Comparison of ENCODE assay signal across 8 cellular contexts in genomic region chr14:39231751-39232553, GRCh38. TPM values are rescaled to one million over a fixed set of nuclear protein-coding genes. Genes with fewer than 3 reads are reported as not detected.
DNase-seq lines count a peak whose midpoint lies in the region; ATAC-seq, FAIRE-seq and TF ChIP-seq lines count a peak whose summit lies in the region.
"Not testable (repeated sequence)": the region's sequence is repeated elsewhere in the genome, so short reads cannot be mapped to it uniquely, and the experiment has no call there.

No MANE protein-coding gene starts in this region.

- H3K4me3 Mint-ChIP-seq in T-helper 2 cell treated with Interferon-gamma antibody and Interleukin-4, amounts not matched to agents 5 μg/mL and 100 μg/mL, for 36 hours, result peak overlapping the region; percentile 17
- not testable (repeated sequence) for H3K4me3 Mint-ChIP-seq in stimulated activated naive B cell treated with anti-CD40 and anti-IgM and Interleukin-4, amounts not matched to agents 10 μg/mL and 1 μg/mL and 100 μg/mL, for 72 hours

- DNase-seq in ELF-1 (ENCODE audit: low read depth, low spot score) (peak; percentile 41), NAMALWA (ENCODE audit: low spot score) (peak; percentile 47), bronchial epithelial cell (ENCODE audit: low read depth) (peak; percentile 46)
- DNase-seq in T-helper 2 cell treated with Interferon-gamma antibody and Interleukin-4, amounts not matched to agents 5 μg/mL and 100 μg/mL, for 36 hours (ENCODE audit: low spot score), result peak; percentile 16
- DNase-seq in kidney epithelial cell (ENCODE audit: low read depth); stimulated activated naive B cell treated with anti-CD40 and anti-IgM and Interleukin-4, amounts not matched to agents 10 μg/mL and 1 μg/mL and 100 μg/mL, for 72 hours: not testable (repeated sequence)

- H3K27me3 Mint-ChIP-seq in T-helper 2 cell treated with Interferon-gamma antibody and Interleukin-4, amounts not matched to agents 5 μg/mL and 100 μg/mL, for 36 hours (ENCODE audit: low read depth); stimulated activated naive B cell treated with anti-CD40 and anti-IgM and Interleukin-4, amounts not matched to agents 10 μg/mL and 1 μg/mL and 100 μg/mL, for 72 hours: not testable (repeated sequence)

- TF ChIP-seq CTCF in bronchial epithelial cell (IDR thresholded peaks at IDR 0.05; ENCODE audit: insufficient read depth, low read length, severe bottlenecking) (peak; percentile 17), kidney epithelial cell (IDR thresholded peaks at IDR 0.05; ENCODE audit: insufficient read depth, low read length, poor library complexity, severe bottlenecking) (peak; percentile 13)

- H3K27ac Mint-ChIP-seq in T-helper 2 cell treated with Interferon-gamma antibody and Interleukin-4, amounts not matched to agents 5 μg/mL and 100 μg/mL, for 36 hours, result peak overlapping the region; percentile 69
- H3K27ac Mint-ChIP-seq in stimulated activated naive B cell treated with anti-CD40 and anti-IgM and Interleukin-4, amounts not matched to agents 10 μg/mL and 1 μg/mL and 100 μg/mL, for 72 hours, result not testable (repeated sequence)

- not testable (repeated sequence) for H3K36me3 ChIP-seq in bronchial epithelial cell (ENCODE audit: control insufficient read depth, insufficient read depth, low read length); kidney epithelial cell (ENCODE audit: control insufficient read depth, insufficient read depth, low read length)

- H3K9me3 Mint-ChIP-seq in T-helper 2 cell treated with Interferon-gamma antibody and Interleukin-4, amounts not matched to agents 5 μg/mL and 100 μg/mL, for 36 hours; stimulated activated naive B cell treated with anti-CD40 and anti-IgM and Interleukin-4, amounts not matched to agents 10 μg/mL and 1 μg/mL and 100 μg/mL, for 72 hours: not testable (repeated sequence)

- H3K4me1 Mint-ChIP-seq in T-helper 2 cell treated with Interferon-gamma antibody and Interleukin-4, amounts not matched to agents 5 μg/mL and 100 μg/mL, for 36 hours (ENCODE audit: low read depth), result peaks cover 52% of the 10 kb centered on the region
- not testable (repeated sequence) for H3K4me1 Mint-ChIP-seq in stimulated activated naive B cell treated with anti-CD40 and anti-IgM and Interleukin-4, amounts not matched to agents 10 μg/mL and 1 μg/mL and 100 μg/mL, for 72 hours

- H3K4me3 ChIP-seq in bronchial epithelial cell (ENCODE audit: low read depth, low read length); kidney epithelial cell (ENCODE audit: low read depth, low read length): not testable (repeated sequence)

- not testable (repeated sequence) for FAIRE-seq in bronchial epithelial cell (lab: Jason Lieb, UNC)

- H3K27me3 ChIP-seq in bronchial epithelial cell (ENCODE audit: control insufficient read depth, insufficient read depth, low read length); kidney epithelial cell (ENCODE audit: control insufficient read depth, insufficient read depth, low read length): not testable (repeated sequence)

- ATAC-seq in GM19463 (IDR thresholded peaks at IDR 0.05; ENCODE audit: unreplicated experiment) (peak; percentile 77), HG03045 (IDR thresholded peaks at IDR 0.05; ENCODE audit: unreplicated experiment) (peak; percentile 81)
- peak; percentile 64 to 65 for ATAC-seq in stimulated activated naive B cell treated with anti-CD40 and anti-IgM and Interleukin-4, amounts not matched to agents 10 μg/mL and 1 μg/mL and 100 μg/mL, for 72 hours (replicated peaks)

- not testable (repeated sequence) for H3K36me3 Mint-ChIP-seq in T-helper 2 cell treated with Interferon-gamma antibody and Interleukin-4, amounts not matched to agents 5 μg/mL and 100 μg/mL, for 36 hours (ENCODE audit: low read depth); stimulated activated naive B cell treated with anti-CD40 and anti-IgM and Interleukin-4, amounts not matched to agents 10 μg/mL and 1 μg/mL and 100 μg/mL, for 72 hours

RNA-seq across cellular contexts. Expression of gene MIA2, which starts 1.8 kb away (rescaled TPM):
- total RNA-seq in bronchial epithelial cell (41.9 and 54.3 TPM in 2 replicates), kidney epithelial cell (38.6 and 41.2 TPM in 2 replicates)

RNA-seq across cellular contexts. Expression of gene PNN, which starts 56.9 kb away (rescaled TPM):
- total RNA-seq in bronchial epithelial cell (12.9 and 18.9 TPM in 2 replicates), kidney epithelial cell (22.6 and 33.5 TPM in 2 replicates)
